ENCODE assay signal across 12 cellular contexts in the genomic region with DNA sequence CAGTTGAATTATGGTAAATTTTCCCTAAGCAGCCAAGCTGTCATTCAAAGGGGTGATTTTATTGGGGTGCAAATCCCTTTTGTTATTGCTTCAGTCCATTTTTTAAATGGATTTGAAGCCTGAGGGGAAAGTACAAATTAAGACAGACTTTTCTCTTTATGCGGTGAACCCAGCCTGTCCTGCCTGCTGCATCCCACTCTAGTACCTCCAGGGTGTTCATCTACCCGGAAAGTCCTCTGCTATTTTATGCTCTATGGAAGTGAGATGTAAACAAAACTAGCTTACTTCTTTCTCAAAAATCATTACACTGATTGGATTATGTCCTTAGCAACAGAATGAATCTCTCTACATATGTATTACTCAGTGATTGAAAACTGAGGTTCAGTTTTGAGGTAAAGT.
DNase-seq lines count a peak whose midpoint lies in the region; FAIRE-seq and TF ChIP-seq lines count a peak whose summit lies in the region.
"Had no signal": no experiment of that assay in that cellular context is flagged by ENCODE, and none has a peak within 500 bp of the region (broad histone marks: within the 10 kb centered on the region; RNA-seq: fewer than 3 reads in every experiment).

No MANE protein-coding gene starts in this region.

- H3K36me3 ChIP-seq in SK-N-SH (replicated peaks in 1 of 2; ENCODE audit: control insufficient read depth in 1 of 2, insufficient read depth in 2 of 2, low read length in 1 of 2) (no peaks in the 10 kb centered on the region), left ventricle myocardium inferior (no peaks in the 10 kb centered on the region), rectal smooth muscle tissue (ENCODE audit: control insufficient read depth, insufficient read depth, low read length) (no peaks in the 10 kb centered on the region), small intestine (ENCODE audit: control insufficient read depth in 2 of 2, insufficient read depth in 2 of 2, low read length in 2 of 2) (no peaks in the 10 kb centered on the region)

- WGBS in SK-N-SH (ENCODE audit: low lambda C conversion rate), result 33% methylated on average over 2 of the region's 2 CpGs
- WGBS in small intestine, 3 donors, result 74 to 82% (median 79%) methylated on average over 2 of the region's 2 CpGs

- TF ChIP-seq EP300 in SK-N-SH (IDR thresholded peaks at IDR 0.05; ENCODE audit: borderline replicate concordance in 1 of 2, low read depth in 1 of 2, low read length in 1 of 2), result no peak

- TF ChIP-seq CTCF in C4-2B (conservative IDR thresholded peaks at IDR 0.05) (no peak), SK-N-SH (IDR thresholded peaks at IDR 0.05) (no peak), left ventricle myocardium inferior (IDR thresholded peaks at IDR 0.05; ENCODE audit: borderline replicate concordance) (no peak)

- no peak overlapping the region for H3K4me2 ChIP-seq in SK-N-SH

- peak overlapping the region; percentile 59; the same call in 1 of the 2 replicates for H3K27ac ChIP-seq in C4-2B
- H3K27ac ChIP-seq in SK-N-SH (ENCODE audit: low read depth in 2 of 2, low read length in 1 of 2), result peak overlapping the region; percentile 48 to 77; a peak in 3 of 4 replicates
- peak overlapping the region; percentile 85 for H3K27ac ChIP-seq in left ventricle myocardium inferior (replicated peaks)
- peak overlapping the region; percentile 32 for H3K27ac ChIP-seq in rectal smooth muscle tissue (ENCODE audit: low read depth, low read length)
- H3K27ac ChIP-seq in small intestine (ENCODE audit: low read depth in 1 of 2, low read length in 1 of 2), result peak overlapping the region in 1 of 2 donors; percentile 77

- H3K9ac ChIP-seq in SK-N-SH (peak overlapping the region; percentile 38), rectal smooth muscle tissue (ENCODE audit: low read length) (no peak overlapping the region)

- DNase-seq in SK-N-SH, result no peak
- DNase-seq in left ventricle myocardium inferior, result no peak
- no peak for DNase-seq in superior temporal gyrus (ENCODE audit: extremely low spot score)
- no peak for DNase-seq in activated CD4-positive, alpha-beta T cell treated with anti-CD3 and anti-CD28 coated beads for 4 hours
- no peak for DNase-seq in epidermal melanocyte (ENCODE audit: insufficient read length, low spot score)
- DNase-seq in small intestine, result no peak
- DNase-seq: activated CD4-positive, alpha-beta T cell treated with anti-CD3 and anti-CD28 coated beads for 48 hours; head of caudate nucleus; MG63; NCI-H524 had no signal

- CTCF ChIA-PET in SK-N-SH (lab: Yijun Ruan, JAX), result no interaction called here

- H3K9me2 ChIP-seq in SK-N-SH, result no peaks in the 10 kb centered on the region

- H3F3A ChIP-seq in SK-N-SH (replicated peaks; ENCODE audit: insufficient read depth), result peaks cover 5% of the 10 kb centered on the region

- intact Hi-C loops in left ventricle myocardium inferior (cut with micrococcal nuclease), result no loop called here

- no peaks in the 10 kb centered on the region for H3K79me2 ChIP-seq in SK-N-SH (ENCODE audit: insufficient read depth)

- H3K27me3 ChIP-seq in SK-N-SH (ENCODE audit: insufficient read depth), result no peaks in the 10 kb centered on the region
- no peaks in the 10 kb centered on the region for H3K27me3 ChIP-seq in left ventricle myocardium inferior (ENCODE audit: low read depth)
- no peaks in the 10 kb centered on the region for H3K27me3 ChIP-seq in rectal smooth muscle tissue (ENCODE audit: control insufficient read depth, insufficient read depth, low read length)
- H3K27me3 ChIP-seq in small intestine (ENCODE audit: control insufficient read depth in 2 of 2, insufficient read depth in 2 of 2, low read length in 2 of 2), result no peaks in the 10 kb centered on the region
- H3K27me3 ChIP-seq: MG63 had no signal

- no peaks in the 10 kb centered on the region for H4K20me1 ChIP-seq in SK-N-SH (ENCODE audit: insufficient read depth)

- no peak overlapping the region for H3K4me3 ChIP-seq in SK-N-SH (ENCODE audit: low read depth in 2 of 2, low read length in 1 of 2)
- no peak overlapping the region for H3K4me3 ChIP-seq in left ventricle myocardium inferior
- no peak overlapping the region for H3K4me3 ChIP-seq in rectal smooth muscle tissue (ENCODE audit: low read length)
- H3K4me3 ChIP-seq in small intestine (ENCODE audit: low read depth in 1 of 2, low read length in 2 of 2), result no peak overlapping the region
- H3K4me3 ChIP-seq: MG63 had no signal

- peaks cover 18% of the 10 kb centered on the region; the same call in 1 of the 2 replicates for H3K9me3 ChIP-seq in SK-N-SH
- H3K9me3 ChIP-seq in left ventricle myocardium inferior (replicated peaks), result peaks cover 32% of the 10 kb centered on the region
- H3K9me3 ChIP-seq in small intestine (ENCODE audit: control insufficient read depth, low read depth), result no peaks in the 10 kb centered on the region

- no peaks in the 10 kb centered on the region; a peak in 1 of 4 replicates for H3K4me1 ChIP-seq in SK-N-SH (ENCODE audit: control insufficient read depth in 1 of 2, insufficient read depth in 2 of 2, low read depth in 1 of 2, low read length in 1 of 2)
- H3K4me1 ChIP-seq in left ventricle myocardium inferior, result peaks cover 17% of the 10 kb centered on the region
- peaks cover 3% of the 10 kb centered on the region for H3K4me1 ChIP-seq in rectal smooth muscle tissue (ENCODE audit: control insufficient read depth, insufficient read depth, low read length)
- H3K4me1 ChIP-seq in small intestine (ENCODE audit: control insufficient read depth in 2 of 2, insufficient read depth in 1 of 2, low read depth in 1 of 2, low read length in 1 of 2), result peaks cover 0 to 4% of the 10 kb centered on the region in 2 donors

- peak overlapping the region; percentile 85 for H2AFZ ChIP-seq in SK-N-SH (ENCODE audit: low read depth)

- no peak for TF ChIP-seq RAD21 in SK-N-SH (IDR thresholded peaks at IDR 0.05; ENCODE audit: low read length)

- FAIRE-seq in small intestine (lab: Jason Lieb, UNC), result no peak

- POLR2A ChIA-PET in SK-N-SH (lab: Yijun Ruan, JAX), result no interaction called here

TF ChIP-seq in SK-N-SH, 30 proteins besides CTCF, POLR2A, EP300 and RAD21:
- TF ChIP-seq GABPA (IDR thresholded peaks at IDR 0.05; ENCODE audit: low read depth) (no peak), NRF1 (IDR thresholded peaks at IDR 0.05; ENCODE audit: low read depth, low read length) (no peak), GATA2 (CRISPR knock-in tag; IDR thresholded peaks at IDR 0.05) (no peak), RFX5 (IDR thresholded peaks at IDR 0.05; ENCODE audit: low read length) (no peak), FOXM1 (IDR thresholded peaks at IDR 0.05; ENCODE audit: low read depth) (no peak), JUND (IDR thresholded peaks at IDR 0.05) (no peak), RCOR1 (IDR thresholded peaks at IDR 0.05; ENCODE audit: low read length) (no peak), RXRA (IDR thresholded peaks at IDR 0.05; ENCODE audit: borderline replicate concordance, low read depth) (no peak), FOXJ3 (CRISPR knock-in tag; IDR thresholded peaks at IDR 0.05) (no peak), CHD2 (IDR thresholded peaks at IDR 0.05; ENCODE audit: low read length, partially characterized antibody) (no peak), TCF12 (IDR thresholded peaks at IDR 0.05) (no peak), TAF1 (IDR thresholded peaks at IDR 0.05; ENCODE audit: borderline replicate concordance, low read depth, low read length) (no peak), SMC3 (IDR thresholded peaks at IDR 0.05; ENCODE audit: low read depth, low read length) (no peak), MEF2A (IDR thresholded peaks at IDR 0.05; ENCODE audit: borderline replicate concordance, low read depth) (no peak), IRF3 (IDR thresholded peaks at IDR 0.05; ENCODE audit: low read depth, low read length) (no peak), POLR2AphosphoS5 (IDR thresholded peaks at IDR 0.05; ENCODE audit: low read depth, low read length) (no peak)
- TF ChIP-seq, protein P1, sequence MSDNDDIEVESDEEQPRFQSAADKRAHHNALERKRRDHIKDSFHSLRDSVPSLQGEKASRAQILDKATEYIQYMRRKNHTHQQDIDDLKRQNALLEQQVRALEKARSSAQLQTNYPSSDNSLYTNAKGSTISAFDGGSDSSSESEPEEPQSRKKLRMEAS (IDR thresholded peaks at IDR 0.05; ENCODE audit: low read depth), result no peak
- TF ChIP-seq, protein P2, sequence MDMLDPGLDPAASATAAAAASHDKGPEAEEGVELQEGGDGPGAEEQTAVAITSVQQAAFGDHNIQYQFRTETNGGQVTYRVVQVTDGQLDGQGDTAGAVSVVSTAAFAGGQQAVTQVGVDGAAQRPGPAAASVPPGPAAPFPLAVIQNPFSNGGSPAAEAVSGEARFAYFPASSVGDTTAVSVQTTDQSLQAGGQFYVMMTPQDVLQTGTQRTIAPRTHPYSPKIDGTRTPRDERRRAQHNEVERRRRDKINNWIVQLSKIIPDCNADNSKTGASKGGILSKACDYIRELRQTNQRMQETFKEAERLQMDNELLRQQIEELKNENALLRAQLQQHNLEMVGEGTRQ (IDR thresholded peaks at IDR 0.05; ENCODE audit: borderline replicate concordance, low read depth, low read length), result no peak
